In genomic region chr5:113245427-113246052, GRCh38 we compare ENCODE assay signal across 14 cellular contexts.
A peak's percentile ranks its signal among the peaks of the same experiment; 100 is the strongest.
DNase-seq lines count a peak whose midpoint lies in the region; ATAC-seq, FAIRE-seq and TF ChIP-seq lines count a peak whose summit lies in the region.
"Had no signal": no experiment of that assay in that cellular context is flagged by ENCODE, and none has a peak within 500 bp of the region (broad histone marks: within the 10 kb centered on the region; RNA-seq: fewer than 3 reads in every experiment).

No MANE protein-coding gene starts in this region.

- no peaks in the 10 kb centered on the region for H3K9me1 ChIP-seq in endothelial cell of umbilical vein (replicated peaks; ENCODE audit: control insufficient read depth, extremely low read depth, insufficient read depth, low read length)

- H3K27ac Mint-ChIP-seq in neural progenitor cell: peak overlapping the region; percentile 61
- H3K27ac Mint-ChIP-seq: dendritic cell treated with granulocyte-macrophage colony-stimulating factor and Interleukin-4, amounts not matched to agents 40 ng/mL and 50 ng/mL, for 4 days; T-cell had no signal

- H4K20me1 ChIP-seq in endothelial cell of umbilical vein (replicated peaks; ENCODE audit: control insufficient read depth, extremely low read depth, insufficient read depth, low read length) (no peaks in the 10 kb centered on the region), neural progenitor cell (ENCODE audit: low read depth) (no peaks in the 10 kb centered on the region)

- no peak for DNase-seq in GM18507 (ENCODE audit: extremely low spot score, insufficient read length, low read depth)
- DNase-seq in endothelial cell of umbilical vein (ENCODE audit: low read depth, low spot score): no peak
- DNase-seq in neural progenitor cell (ENCODE audit: low spot score): peak; percentile 22
- no peak for DNase-seq in AG08396 (ENCODE audit: low spot score)
- no peak for DNase-seq in foreskin fibroblast
- no peak for DNase-seq in AML-193 (lab: John Stamatoyannopoulos, UW)
- DNase-seq: activated CD4-positive, alpha-beta T cell treated with anti-CD3 and anti-CD28 coated beads, Interleukin-2, amount 50 U/mL, for 1 hour; NCI-H1105; NK-92 treated with Interleukin-12 subunit alpha and Interleukin-12 subunit beta, amount 100 ng/mL, for 24 hours; T-cell had no signal

- peaks cover 2% of the 10 kb centered on the region for H3K36me3 Mint-ChIP-seq in neural progenitor cell
- H3K36me3 Mint-ChIP-seq: activated naive CD4-positive, alpha-beta T cell treated with anti-CD3 and anti-CD28 coated beads, Interleukin-2, amount 50 U/mL, for 72 hours had no signal

- peaks cover 24% of the 10 kb centered on the region for H3K4me1 ChIP-seq in endothelial cell of umbilical vein (ENCODE audit: control insufficient read depth, extremely low read depth, insufficient read depth, low read length)
- peaks cover 21% of the 10 kb centered on the region for H3K4me1 ChIP-seq in neural progenitor cell

- no peak overlapping the region for H3K4me3 Mint-ChIP-seq in neural progenitor cell
- H3K4me3 Mint-ChIP-seq: dendritic cell treated with granulocyte-macrophage colony-stimulating factor and Interleukin-4, amounts not matched to agents 40 ng/mL and 50 ng/mL, for 4 days; T-cell had no signal

- H2AFZ ChIP-seq in endothelial cell of umbilical vein (ENCODE audit: low read depth, low read length) (no peak overlapping the region), neural progenitor cell (replicated peaks) (no peak overlapping the region)

- H3K4me2 ChIP-seq in endothelial cell of umbilical vein (ENCODE audit: insufficient read depth, low read length) (no peak overlapping the region), neural progenitor cell (peak overlapping the region; percentile 42)

- CTCF ChIA-PET in endothelial cell of umbilical vein (lab: Charles Lee): interaction anchor here (1.0 kb wide), 1 partner anchor 49 kb away, joined by 3 read pairs; no protein-coding TSS in a partner anchor

- TSS peak; percentile 19 for BruUV-seq in endothelial cell of umbilical vein (replicated peaks; lab: Mats Ljungman, UMichigan)

- no peak for TF ChIP-seq CTCF in endothelial cell of umbilical vein (IDR thresholded peaks at IDR 0.05; ENCODE audit: extremely low read depth in 1 of 2, insufficient read depth in 1 of 2, low read depth in 1 of 2, low read length in 2 of 2)
- TF ChIP-seq CTCF in neural progenitor cell (IDR thresholded peaks at IDR 0.05): no peak
- TF ChIP-seq CTCF in foreskin fibroblast (IDR thresholded peaks at IDR 0.05; ENCODE audit: low read depth, low read length): no peak

- peaks cover 5% of the 10 kb centered on the region for H3F3A ChIP-seq in neural progenitor cell (ENCODE audit: low read depth)

- ATAC-seq in HG03196 (IDR thresholded peaks at IDR 0.05; ENCODE audit: unreplicated experiment) (peak; percentile 66), GM19328 (IDR thresholded peaks at IDR 0.05; ENCODE audit: unreplicated experiment) (no peak)
- ATAC-seq: T-cell had no signal

- FAIRE-seq in GM18507 (lab: Jason Lieb, UNC): peak; percentile 55
- peak; percentile 4 for FAIRE-seq in endothelial cell of umbilical vein (lab: Jason Lieb, UNC)

- H3K9ac ChIP-seq in endothelial cell of umbilical vein (replicated peaks; ENCODE audit: extremely low read depth, insufficient read depth, low read length) (no peak overlapping the region), neural progenitor cell (no peak overlapping the region)

- POLR2A ChIA-PET in endothelial cell of umbilical vein (lab: Charles Lee): no interaction called here

- no peak overlapping the region for H3K4me3 ChIP-seq in endothelial cell of umbilical vein (replicated peaks in 1 of 3; ENCODE audit: insufficient read depth in 1 of 3, low read depth in 1 of 3, low read length in 3 of 3)
- H3K4me3 ChIP-seq in neural progenitor cell: no peak overlapping the region
- no peak overlapping the region for H3K4me3 ChIP-seq in foreskin fibroblast (ENCODE audit: low read depth in 1 of 2, low read length in 2 of 2)

- intact Hi-C loops in endothelial cell of umbilical vein (cut with micrococcal nuclease): no loop called here

- peaks cover 5% of the 10 kb centered on the region for H3K9me3 Mint-ChIP-seq in neural progenitor cell
- H3K9me3 Mint-ChIP-seq: activated naive CD4-positive, alpha-beta T cell treated with anti-CD3 and anti-CD28 coated beads, Interleukin-2, amount 50 U/mL, for 72 hours; T-cell had no signal

- H3K27ac ChIP-seq in endothelial cell of umbilical vein (ENCODE audit: insufficient read depth, low read depth, low read length) (no peak overlapping the region), neural progenitor cell (no peak overlapping the region)

- dilution Hi-C loops in endothelial cell of umbilical vein (cut with MboI; ENCODE audit: extremely low pct_ligation_motif_present, low sequenced_read_pairs): no loop called here

- H3K27me3 ChIP-seq in endothelial cell of umbilical vein (ENCODE audit: control insufficient read depth in 2 of 2, insufficient read depth in 2 of 2, low read length in 2 of 2): no peaks in the 10 kb centered on the region
- no peaks in the 10 kb centered on the region for H3K27me3 ChIP-seq in neural progenitor cell

- H3K79me2 ChIP-seq in endothelial cell of umbilical vein (ENCODE audit: control insufficient read depth, insufficient read depth, low read length): peaks cover 8% of the 10 kb centered on the region
- no peaks in the 10 kb centered on the region for H3K79me2 ChIP-seq in neural progenitor cell (ENCODE audit: low read depth)

- H3K4me1 Mint-ChIP-seq in neural progenitor cell: peaks cover 20% of the 10 kb centered on the region

- no peak for TF ChIP-seq POLR2A in endothelial cell of umbilical vein (IDR thresholded peaks at IDR 0.05; ENCODE audit: low read depth, low read length)

- no peaks in the 10 kb centered on the region for H3K9me3 ChIP-seq in endothelial cell of umbilical vein (replicated peaks; ENCODE audit: control insufficient read depth, insufficient read depth, low read length)
- no peaks in the 10 kb centered on the region for H3K9me3 ChIP-seq in neural progenitor cell (ENCODE audit: low read depth)

- H3K36me3 ChIP-seq in endothelial cell of umbilical vein (ENCODE audit: control insufficient read depth in 2 of 2, extremely low read depth in 1 of 2, insufficient read depth in 2 of 2, low read length in 2 of 2) (no peaks in the 10 kb centered on the region), neural progenitor cell (no peaks in the 10 kb centered on the region)

- H3K27me3 Mint-ChIP-seq in neural progenitor cell (ENCODE audit: insufficient read depth, low read depth): no peaks in the 10 kb centered on the region

TF ChIP-seq in endothelial cell of umbilical vein, 7 proteins besides CTCF, POLR2A, EP300 and RAD21:
- TF ChIP-seq EZH2 (IDR thresholded peaks at IDR 0.05; ENCODE audit: borderline replicate concordance, low read depth, low read length, severe bottlenecking): no peak
- no peak for TF ChIP-seq MAX (IDR thresholded peaks at IDR 0.05; ENCODE audit: insufficient read depth, insufficient read length)
- no peak for TF ChIP-seq POLR2AphosphoS5 (IDR thresholded peaks at IDR 0.05; ENCODE audit: insufficient read depth, low read depth, low read length)
- no peak for TF ChIP-seq GATA2 (IDR thresholded peaks at IDR 0.05; ENCODE audit: insufficient read depth, insufficient read length, low read depth, low read length)
- TF ChIP-seq JUN (IDR thresholded peaks at IDR 0.05; ENCODE audit: borderline replicate concordance, insufficient read depth, insufficient read length, low read depth): no peak
- no peak for TF ChIP-seq MYC (IDR thresholded peaks at IDR 0.05; ENCODE audit: low read depth, low read length)
- TF ChIP-seq FOS (IDR thresholded peaks at IDR 0.05; ENCODE audit: borderline replicate concordance, insufficient read depth, low read length): no peak
